ENCODE assay signal across 9 cellular contexts in the genomic region with DNA sequence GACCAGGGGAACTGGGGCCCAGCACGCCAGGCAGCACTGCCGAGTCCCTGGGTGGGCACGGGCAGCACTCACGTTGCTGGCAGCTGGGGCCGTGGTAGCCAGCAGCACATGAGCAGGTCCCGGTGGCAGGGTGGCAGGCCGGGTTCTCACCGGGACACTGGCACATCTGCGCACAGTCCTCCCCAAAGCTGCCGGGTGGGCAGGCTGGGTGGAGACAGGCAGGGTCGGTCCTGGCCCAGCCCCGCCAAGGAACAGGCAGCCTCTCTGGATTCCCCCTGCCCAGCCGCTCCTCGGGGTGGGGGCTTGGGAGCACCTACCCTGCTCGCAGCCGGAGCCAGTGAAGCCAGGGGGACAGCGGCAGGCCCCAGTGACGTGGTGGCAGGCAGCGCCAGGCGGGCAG. TPM values are rescaled to one million over a fixed set of nuclear protein-coding genes. Genes with fewer than 3 reads are reported as not detected.
"Had no signal": no experiment of that assay in that cellular context is flagged by ENCODE, and none has a peak within 500 bp of the region (broad histone marks: within the 10 kb centered on the region; RNA-seq: fewer than 3 reads in every experiment).

No MANE protein-coding gene starts in this region.

- H3K27ac ChIP-seq: GM23248, HL-60 had no signal

- H2AFZ ChIP-seq: GM23248 had no signal

- DNase-seq: GM23248, GOT3, H7, HFFc6, KG1 had no signal

- H3K4me1 ChIP-seq: HAP-1 had no signal

- ATAC-seq: HCT116 had no signal

- H3K9ac ChIP-seq: GM23248 had no signal

- H3K4me3 ChIP-seq: GM23248, HAP-1 had no signal

- H3K36me3 ChIP-seq: HAP-1 had no signal

- H3K9me3 ChIP-seq: HAP-1 had no signal

RNA-seq across cellular contexts. Expression of a gene that starts 42.5 kb away (rescaled TPM):
- total RNA-seq: GM23248 had no signal
- polyA plus RNA-seq: GM23248, IgD-negative memory B cell had no signal
